Comparison of ENCODE assay signal across 18 cellular contexts in the genomic region with DNA sequence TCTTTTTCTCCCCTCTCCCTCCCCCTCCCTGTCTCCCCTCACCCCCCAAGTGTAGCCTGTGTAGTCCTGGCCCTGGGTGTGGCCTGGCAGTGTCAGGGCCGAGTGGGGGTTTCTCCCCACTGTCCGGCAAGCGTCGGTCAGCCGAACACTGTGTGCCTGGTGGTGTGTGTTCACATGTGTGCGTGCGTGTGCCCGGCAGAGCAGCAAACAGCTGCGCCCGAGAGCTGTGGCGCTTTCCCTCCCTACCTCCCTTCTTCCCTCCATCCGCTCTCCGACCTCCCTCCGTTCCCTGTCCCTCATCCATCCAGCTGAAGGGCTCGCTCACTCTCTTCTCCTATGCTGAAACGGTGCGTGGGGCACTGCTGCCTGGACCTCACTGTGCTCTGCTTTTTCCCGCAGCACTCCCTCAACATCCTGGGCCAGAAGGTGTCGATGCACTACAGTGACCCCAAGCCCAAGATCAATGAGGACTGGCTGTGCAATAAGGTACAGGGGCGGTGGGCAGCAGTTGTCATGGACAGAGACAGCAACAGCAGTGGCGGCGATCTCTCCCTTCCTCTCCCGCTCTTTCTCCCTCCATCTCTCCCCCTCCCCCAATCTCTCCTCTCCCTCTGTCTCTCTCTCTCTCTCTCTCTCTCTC. TPM values are rescaled to one million over a fixed set of nuclear protein-coding genes. Genes with fewer than 3 reads are reported as not detected.
DNase-seq lines count a peak whose midpoint lies in the region; ATAC-seq, FAIRE-seq and TF ChIP-seq lines count a peak whose summit lies in the region.
"Had no signal": no experiment of that assay in that cellular context is flagged by ENCODE, and none has a peak within 500 bp of the region (broad histone marks: within the 10 kb centered on the region; RNA-seq: fewer than 3 reads in every experiment).

No MANE protein-coding gene starts in this region.

- BruUV-seq in K562 (replicated peaks; lab: Mats Ljungman, UMichigan) = no TSS peak

- H3K27ac ChIP-seq in left ventricle myocardium inferior (replicated peaks) (no peak overlapping the region), K562 (ENCODE audit: extremely low read depth, low read depth, low read length) (no peak overlapping the region), neuronal stem cell (replicated peaks; ENCODE audit: low read length) (no peak overlapping the region), suprapubic skin (no peak overlapping the region)
- H3K27ac ChIP-seq: C4-2B had no signal

- H3K79me1 ChIP-seq in neuronal stem cell (ENCODE audit: low read depth, low read length) = peaks cover 3% of the 10 kb centered on the region

- in situ Hi-C loops in K562 (cut with MboI) = no loop called here

- H2AFZ ChIP-seq in K562 (ENCODE audit: low read depth, low read length) (no peak overlapping the region), neuronal stem cell (ENCODE audit: low read length) (no peak overlapping the region)
- H2AFZ ChIP-seq: GM23338 had no signal

- H3K4me3 ChIP-seq in left ventricle myocardium inferior (no peak overlapping the region), K562 (no peak overlapping the region), neuronal stem cell (ENCODE audit: low read length in 2 of 2) (no peak overlapping the region), suprapubic skin (no peak overlapping the region)
- H3K4me3 ChIP-seq: GM23338, MG63 had no signal

- no peak overlapping the region for H3K14ac ChIP-seq in neuronal stem cell (ENCODE audit: low read length)

- TF ChIP-seq POLR2A in K562 (conservative IDR thresholded peaks at IDR 0.05) = no peak
- TF ChIP-seq POLR2A in suprapubic skin (IDR thresholded peaks at IDR 0.05) = no peak

- no peak overlapping the region for H2BK120ac ChIP-seq in neuronal stem cell (ENCODE audit: low read depth, low read length)

- H3K9me3 ChIP-seq in left ventricle myocardium inferior (replicated peaks) (no peaks in the 10 kb centered on the region), K562 (replicated peaks; ENCODE audit: control insufficient read depth, insufficient read depth, low read depth, low read length) (no peaks in the 10 kb centered on the region), neuronal stem cell (replicated peaks in 1 of 2; ENCODE audit: control insufficient read depth in 2 of 2, insufficient read depth in 1 of 2, low read depth in 1 of 2, low read length in 2 of 2) (no peaks in the 10 kb centered on the region), suprapubic skin (no peaks in the 10 kb centered on the region)
- H3K9me3 ChIP-seq: MG63 had no signal

- H3K4me2 ChIP-seq in K562 (ENCODE audit: insufficient read depth, low read length) (no peak overlapping the region), neuronal stem cell (ENCODE audit: insufficient read depth, low read length, poor library complexity, severe bottlenecking) (no peak overlapping the region)
- H3K4me2 ChIP-seq: GM23338 had no signal

- H2BK5ac ChIP-seq in neuronal stem cell (ENCODE audit: low read length) = no peak overlapping the region

- no peak for ATAC-seq in left cardiac atrium
- no peak for ATAC-seq in K562
- ATAC-seq in HG02642 (IDR thresholded peaks at IDR 0.05; ENCODE audit: poor library complexity, unreplicated experiment) = no peak
- ATAC-seq: GM23338 had no signal

- TF ChIP-seq EP300 in K562 (IDR thresholded peaks at IDR 0.05; ENCODE audit: low read length) (no peak), suprapubic skin (IDR thresholded peaks at IDR 0.05) (no peak)

- no peak overlapping the region for H3K4ac ChIP-seq in neuronal stem cell (ENCODE audit: low read length)

- H3K18ac ChIP-seq in neuronal stem cell (ENCODE audit: low read length) = no peak overlapping the region

- no peak overlapping the region for H2AK5ac ChIP-seq in neuronal stem cell (ENCODE audit: low read depth, low read length)

- no peak for TF ChIP-seq CTCF in left ventricle myocardium inferior (IDR thresholded peaks at IDR 0.05; ENCODE audit: borderline replicate concordance)
- no peak for TF ChIP-seq CTCF in K562 (IDR thresholded peaks at IDR 0.05 in 2 of 3, conservative IDR thresholded peaks at IDR 0.05 in 1 of 3; ENCODE audit: insufficient read depth in 2 of 3, low read depth in 1 of 3, low read length in 3 of 3)
- TF ChIP-seq CTCF in suprapubic skin (IDR thresholded peaks at IDR 0.05) = no peak

- H3K27me3 ChIP-seq in left ventricle myocardium inferior (ENCODE audit: low read depth) = no peaks in the 10 kb centered on the region
- H3K27me3 ChIP-seq in K562 (ENCODE audit: control insufficient read depth in 2 of 2, insufficient read depth in 2 of 2, low read length in 2 of 2) = no peaks in the 10 kb centered on the region
- peaks cover 0 to 70% (median 0%) of the 10 kb centered on the region in 3 experiments for H3K27me3 ChIP-seq in neuronal stem cell (ENCODE audit: control insufficient read depth in 3 of 3, insufficient read depth in 3 of 3, low read depth in 1 of 3, low read length in 3 of 3)
- no peaks in the 10 kb centered on the region for H3K27me3 ChIP-seq in suprapubic skin
- H3K27me3 ChIP-seq: MG63 had no signal

- no peak overlapping the region for H2BK12ac ChIP-seq in neuronal stem cell (ENCODE audit: low read length)

- POLR2A ChIA-PET in K562 (lab: Yijun Ruan, JAX) = no interaction called here

- no peak overlapping the region for H3K23ac ChIP-seq in neuronal stem cell (ENCODE audit: low read depth, low read length, poor library complexity)

- H3K4me1 ChIP-seq in left ventricle myocardium inferior = peaks cover 4% of the 10 kb centered on the region
- no peaks in the 10 kb centered on the region; a peak in 1 of 5 replicates for H3K4me1 ChIP-seq in K562 (replicated peaks in 1 of 2; ENCODE audit: control insufficient read depth in 2 of 2, insufficient read depth in 2 of 2, low read length in 2 of 2)
- no peaks in the 10 kb centered on the region for H3K4me1 ChIP-seq in neuronal stem cell (ENCODE audit: control insufficient read depth in 2 of 2, insufficient read depth in 1 of 2, low read depth in 1 of 2, low read length in 2 of 2)
- H3K4me1 ChIP-seq in suprapubic skin = peaks cover 4% of the 10 kb centered on the region

- H4K8ac ChIP-seq in neuronal stem cell (ENCODE audit: low read depth, low read length) = no peak overlapping the region

- intact Hi-C loops in left cardiac atrium (cut with DNase I) = no loop called here
- intact Hi-C loops in left ventricle myocardium inferior (cut with micrococcal nuclease) = no loop called here
- intact Hi-C loops in K562 (cut with micrococcal nuclease) = no loop called here

- H3K79me2 ChIP-seq in K562 (ENCODE audit: control insufficient read depth, insufficient read depth, low read length) = no peaks in the 10 kb centered on the region

- no peak for FAIRE-seq in K562 (lab: Jason Lieb, UNC)
- FAIRE-seq: GM12891 had no signal

- no peaks in the 10 kb centered on the region for H3K9me1 ChIP-seq in K562 (ENCODE audit: control insufficient read depth, insufficient read depth, low read length)

- no peak overlapping the region; a peak in 1 of 4 replicates for H3K9ac ChIP-seq in K562 (ENCODE audit: insufficient read depth in 1 of 2, low read depth in 2 of 2, low read length in 2 of 2)
- peak overlapping the region; percentile 21 for H3K9ac ChIP-seq in neuronal stem cell (ENCODE audit: low read depth, low read length, poor library complexity)

- H2BK15ac ChIP-seq in neuronal stem cell (ENCODE audit: low read length) = no peak overlapping the region

- peaks cover 4% of the 10 kb centered on the region; the same call in 1 of the 2 replicates for H4K20me1 ChIP-seq in K562 (replicated peaks; ENCODE audit: control insufficient read depth, insufficient read depth, low read length)

- no peak overlapping the region for H4K91ac ChIP-seq in neuronal stem cell (ENCODE audit: low read depth, low read length, poor library complexity)

- H3K36me3 ChIP-seq in left ventricle myocardium inferior (peaks cover 41% of the 10 kb centered on the region), K562 (ENCODE audit: control insufficient read depth, insufficient read depth, low read length) (peaks cover 86% of the 10 kb centered on the region; the same call in 2 of the 3 replicates), neuronal stem cell (replicated peaks in 1 of 2; ENCODE audit: control insufficient read depth in 2 of 2, insufficient read depth in 2 of 2, low read length in 2 of 2) (peaks cover 41 to 95% of the 10 kb centered on the region in 2 donors), suprapubic skin (peaks cover 71% of the 10 kb centered on the region)

- no peak for TF ChIP-seq RAD21 in K562 (CRISPR knock-in tag; conservative IDR thresholded peaks at IDR 0.05 in 1 of 2, IDR thresholded peaks at IDR 0.05 in 1 of 2)

- DNase-seq in left cardiac atrium (peak; percentile 13), left ventricle myocardium inferior (no peak), K562 (ENCODE audit: extremely low read depth in 1 of 4, low spot score in 3 of 4) (no peak), neuronal stem cell (ENCODE audit: low spot score) (no peak), suprapubic skin (ENCODE audit: low spot score in 2 of 2) (peak; percentile 4 to 38), iPS-NIHi7 (ENCODE audit: extremely low spot score) (no peak)
- no peak for DNase-seq in stimulated activated CD8-positive, alpha-beta memory T cell treated with anti-CD3 and anti-CD28 coated beads, Interleukin-4, amount 100 ng/mL, for 48 hours
- DNase-seq: GF-D8, Karpas-422, MG63, NCI-H1930, NCI-H446, RPMI8226, SIG-M5 had no signal

- WGBS in K562 (ENCODE audit: insufficient coverage, low coverage, missing lambda C conversion rate) = 94% methylated on average over 10 of the region's 23 CpGs
- no CpG with 5 or more reads among the region's 23 CpGs for WGBS in neuronal stem cell (ENCODE audit: extremely low coverage in 2 of 2, insufficient read length in 2 of 2, insufficient replicate concordance in 1 of 2), 2 donors
- WGBS in suprapubic skin = 80% methylated on average over 23 of the region's 23 CpGs

- CTCF ChIA-PET in K562 (lab: Yijun Ruan, JAX; ENCODE audit: low intra/inter-chr PET ratio) = no interaction called here

RNA-seq across cellular contexts. Expression of a gene that starts 17.4 kb away (rescaled TPM):
- total RNA-seq in left cardiac atrium = 100 to 1,000 TPM; 101 to 132 TPM
- 99.8 TPM for total RNA-seq in left ventricle myocardium inferior
- 100 and 166 TPM in 2 replicates for total RNA-seq in K562 (2011; cell fraction: chromatin; rRNA removed; ENCODE audit: low replicate concordance)
- 84.0 and 85.6 TPM in 2 replicates for total RNA-seq in K562 (2011; cell fraction: nucleolus; rRNA removed)
- total RNA-seq in K562 (2011; cell fraction: nucleoplasm; rRNA removed) = 103 and 130 TPM in 2 replicates
- total RNA-seq in K562 (2014; rRNA removed) = 96.0 and 125 TPM in 2 replicates
- 28.0 and 32.5 TPM in 2 replicates for total RNA-seq in K562 (2014; rRNA removed; fragmentation: Illumina TruSeq; extraction: Trizol)
- 52.2 and 57.8 TPM in 2 replicates for total RNA-seq in K562 (2015; rRNA removed; fragmentation: Illumina TruSeq; extraction: Trizol)
- total RNA-seq in K562 (2021) = 174 TPM in 2 replicates
- polyA plus RNA-seq in K562 (2011; rRNA removed) = 93.6 and 129 TPM in 2 replicates
- polyA plus RNA-seq in K562 (2011; cell fraction: cytosol; rRNA removed) = 107 and 204 TPM in 2 replicates
- polyA plus RNA-seq in K562 (2011; cell fraction: nucleus; rRNA removed) = 107 and 144 TPM in 2 replicates
- polyA plus RNA-seq in K562 (2012) = 139 and 174 TPM in 2 replicates
- polyA plus RNA-seq in K562 (2014; fragmentation: Illumina TruSeq; extraction: Trizol) = 130 and 136 TPM in 2 replicates
- polyA plus RNA-seq in K562 (2014; fragmentation: Nextera tagmentation; extraction: Ambion mirVana) = 10 to 100 TPM; 32.0 to 40.1 TPM
- polyA plus RNA-seq in K562 (2014; rRNA removed) = 103 and 109 TPM in 2 replicates
- 91.5 and 109 TPM in 2 replicates for polyA minus RNA-seq in K562 (2011; rRNA and poly(A)+ RNA removed)
- 93.2 and 101 TPM in 2 replicates for polyA minus RNA-seq in K562 (2011; cell fraction: cytosol; rRNA and poly(A)+ RNA removed)
- 27.5 and 38.9 TPM in 2 replicates for polyA minus RNA-seq in K562 (2011; cell fraction: nucleus; rRNA and poly(A)+ RNA removed)
- 139 TPM for polyA plus RNA-seq in neuronal stem cell (2013, experiment 1 of 2)
- 137 TPM for polyA plus RNA-seq in neuronal stem cell (2013, experiment 2 of 2)
- 100 to 1,000 TPM; 146 to 186 (median 157) TPM for total RNA-seq in suprapubic skin

RNA-seq across cellular contexts. Expression of a gene that starts 31.2 kb away (rescaled TPM):
- total RNA-seq in left cardiac atrium (10 to 100 TPM; 22.1 to 23.9 TPM), left ventricle myocardium inferior (27.8 TPM), K562 (2014; rRNA removed) (46.0 and 62.7 TPM in 2 replicates), K562 (2014; rRNA removed; fragmentation: Illumina TruSeq; extraction: Trizol) (13.1 and 16.4 TPM in 2 replicates), K562 (2015; rRNA removed; fragmentation: Illumina TruSeq; extraction: Trizol) (33.1 and 35.2 TPM in 2 replicates), K562 (2021) (58.7 and 61.7 TPM in 2 replicates), suprapubic skin (10 to 100 TPM; 27.9 to 33.1 (median 30.2) TPM)
- 19.7 and 48.8 TPM in 2 replicates for total RNA-seq in K562 (2011; cell fraction: chromatin; rRNA removed; ENCODE audit: low replicate concordance)
- total RNA-seq in K562 (2011; cell fraction: nucleolus; rRNA removed) = 34.1 and 39.4 TPM in 2 replicates
- total RNA-seq in K562 (2011; cell fraction: nucleoplasm; rRNA removed) = 16.6 and 23.2 TPM in 2 replicates
- polyA plus RNA-seq in K562 (2011; rRNA removed) (14.8 and 21.9 TPM in 2 replicates), K562 (2014; fragmentation: Illumina TruSeq; extraction: Trizol) (31.5 and 46.3 TPM in 2 replicates), K562 (2014; fragmentation: Nextera tagmentation; extraction: Ambion mirVana) (1 to 10 TPM; 1.1 to 1.7 TPM), K562 (2014; rRNA removed) (35.6 and 37.8 TPM in 2 replicates)
- polyA plus RNA-seq in K562 (2011; cell fraction: cytosol; rRNA removed) = 22.9 and 36.9 TPM in 2 replicates
- polyA plus RNA-seq in K562 (2011; cell fraction: nucleus; rRNA removed) = 52.5 and 71.2 TPM in 2 replicates
- 40.7 and 44.4 TPM in 2 replicates for polyA plus RNA-seq in K562 (2012)
- 12.3 and 14.7 TPM in 2 replicates for polyA minus RNA-seq in K562 (2011; rRNA and poly(A)+ RNA removed)
- polyA minus RNA-seq in K562 (2011; cell fraction: cytosol; rRNA and poly(A)+ RNA removed) = 27.4 and 41.7 TPM in 2 replicates
- 14.8 and 16.9 TPM in 2 replicates for polyA minus RNA-seq in K562 (2011; cell fraction: nucleus; rRNA and poly(A)+ RNA removed)
- 45.7 TPM for polyA plus RNA-seq in neuronal stem cell (2013, experiment 1 of 2)
- 43.8 TPM for polyA plus RNA-seq in neuronal stem cell (2013, experiment 2 of 2)

RNA-seq across cellular contexts. Expression of a gene that starts 31.7 kb away (rescaled TPM):
- total RNA-seq in left cardiac atrium (100 to 1,000 TPM; 137 to 138 TPM), left ventricle myocardium inferior (171 TPM), K562 (2014; rRNA removed) (269 and 323 TPM in 2 replicates), K562 (2014; rRNA removed; fragmentation: Illumina TruSeq; extraction: Trizol) (66.0 and 86.8 TPM in 2 replicates), K562 (2015; rRNA removed; fragmentation: Illumina TruSeq; extraction: Trizol) (114 and 138 TPM in 2 replicates), K562 (2021) (155 and 165 TPM in 2 replicates), suprapubic skin (10 to 100 TPM; 28.0 to 67.3 (median 51.7) TPM)
- total RNA-seq in K562 (2011; cell fraction: chromatin; rRNA removed; ENCODE audit: low replicate concordance) = 11.5 and 28.0 TPM in 2 replicates
- 97.4 and 105 TPM in 2 replicates for total RNA-seq in K562 (2011; cell fraction: nucleolus; rRNA removed)
- 50.7 and 57.9 TPM in 2 replicates for total RNA-seq in K562 (2011; cell fraction: nucleoplasm; rRNA removed)
- polyA plus RNA-seq in K562 (2011; rRNA removed) (67.4 and 95.1 TPM in 2 replicates), K562 (2014; fragmentation: Illumina TruSeq; extraction: Trizol) (71.5 and 114 TPM in 2 replicates), K562 (2014; fragmentation: Nextera tagmentation; extraction: Ambion mirVana) (10 to 100 TPM; 20.9 to 48.3 TPM), K562 (2014; rRNA removed) (176 and 220 TPM in 2 replicates)
- 123 and 167 TPM in 2 replicates for polyA plus RNA-seq in K562 (2011; cell fraction: cytosol; rRNA removed)
- polyA plus RNA-seq in K562 (2011; cell fraction: nucleus; rRNA removed) = 43.4 and 47.8 TPM in 2 replicates
- 134 and 148 TPM in 2 replicates for polyA plus RNA-seq in K562 (2012)
- polyA minus RNA-seq in K562 (2011; rRNA and poly(A)+ RNA removed) = 57.2 and 61.3 TPM in 2 replicates
- polyA minus RNA-seq in K562 (2011; cell fraction: cytosol; rRNA and poly(A)+ RNA removed) = 44.3 and 47.8 TPM in 2 replicates
- polyA minus RNA-seq in K562 (2011; cell fraction: nucleus; rRNA and poly(A)+ RNA removed) = 10.2 and 18.4 TPM in 2 replicates
- 136 TPM for polyA plus RNA-seq in neuronal stem cell (2013, experiment 1 of 2)
- 138 TPM for polyA plus RNA-seq in neuronal stem cell (2013, experiment 2 of 2)

RNA-seq across cellular contexts. Expression of a gene that starts 42.3 kb away (rescaled TPM):
- 100 to 1,000 TPM; 109 to 132 TPM for total RNA-seq in left cardiac atrium
- total RNA-seq in left ventricle myocardium inferior = 120 TPM
- total RNA-seq in K562 (2011; cell fraction: chromatin; rRNA removed; ENCODE audit: low replicate concordance) = 89.8 and 211 TPM in 2 replicates
- total RNA-seq in K562 (2011; cell fraction: nucleolus; rRNA removed) = 119 and 125 TPM in 2 replicates
- total RNA-seq in K562 (2011; cell fraction: nucleoplasm; rRNA removed) = 113 and 130 TPM in 2 replicates
- 50.7 and 68.5 TPM in 2 replicates for total RNA-seq in K562 (2014; rRNA removed)
- 34.9 and 45.4 TPM in 2 replicates for total RNA-seq in K562 (2014; rRNA removed; fragmentation: Illumina TruSeq; extraction: Trizol)
- total RNA-seq in K562 (2015; rRNA removed; fragmentation: Illumina TruSeq; extraction: Trizol) = 57.5 and 60.7 TPM in 2 replicates
- total RNA-seq in K562 (2021) = 89.4 and 97.2 TPM in 2 replicates
- 78.1 and 104 TPM in 2 replicates for polyA plus RNA-seq in K562 (2011; rRNA removed)
- polyA plus RNA-seq in K562 (2011; cell fraction: cytosol; rRNA removed) = 134 and 154 TPM in 2 replicates
- polyA plus RNA-seq in K562 (2011; cell fraction: nucleus; rRNA removed) = 448 and 526 TPM in 2 replicates
- 84.2 and 89.4 TPM in 2 replicates for polyA plus RNA-seq in K562 (2012)
- polyA plus RNA-seq in K562 (2014; fragmentation: Illumina TruSeq; extraction: Trizol) = 86.0 and 104 TPM in 2 replicates
- polyA plus RNA-seq in K562 (2014; fragmentation: Nextera tagmentation; extraction: Ambion mirVana) = 1 to 10 TPM; 3.9 to 5.4 TPM
- 79.7 and 90.9 TPM in 2 replicates for polyA plus RNA-seq in K562 (2014; rRNA removed)
- polyA minus RNA-seq in K562 (2011; rRNA and poly(A)+ RNA removed) = 61.2 and 77.6 TPM in 2 replicates
- 72.5 and 107 TPM in 2 replicates for polyA minus RNA-seq in K562 (2011; cell fraction: cytosol; rRNA and poly(A)+ RNA removed)
- 63.5 and 70.4 TPM in 2 replicates for polyA minus RNA-seq in K562 (2011; cell fraction: nucleus; rRNA and poly(A)+ RNA removed)
- 136 TPM for polyA plus RNA-seq in neuronal stem cell (2013, experiment 1 of 2)
- 138 TPM for polyA plus RNA-seq in neuronal stem cell (2013, experiment 2 of 2)
- total RNA-seq in suprapubic skin = 10 to 100 TPM; 70.5 to 90.1 (median 88.0) TPM

RNA-seq across cellular contexts. Expression of a gene that starts 56.6 kb away (rescaled TPM):
- total RNA-seq in left cardiac atrium (10 to 100 TPM; 42.0 to 60.8 TPM), left ventricle myocardium inferior (42.2 TPM), K562 (2014; rRNA removed) (13.8 and 15.1 TPM in 2 replicates), K562 (2014; rRNA removed; fragmentation: Illumina TruSeq; extraction: Trizol) (8.4 and 9.0 TPM in 2 replicates), K562 (2015; rRNA removed; fragmentation: Illumina TruSeq; extraction: Trizol) (11.7 and 11.9 TPM in 2 replicates), K562 (2021) (27.4 and 29.0 TPM in 2 replicates), suprapubic skin (10 to 100 TPM; 15.4 to 28.3 (median 20.9) TPM)
- total RNA-seq in K562 (2011; cell fraction: chromatin; rRNA removed; ENCODE audit: low replicate concordance) = 40.9 and 111 TPM in 2 replicates
- 39.0 and 45.0 TPM in 2 replicates for total RNA-seq in K562 (2011; cell fraction: nucleolus; rRNA removed)
- 38.4 and 40.7 TPM in 2 replicates for total RNA-seq in K562 (2011; cell fraction: nucleoplasm; rRNA removed)
- polyA plus RNA-seq in K562 (2011; rRNA removed) (9.2 and 20.7 TPM in 2 replicates), K562 (2014; fragmentation: Illumina TruSeq; extraction: Trizol) (18.4 and 21.3 TPM in 2 replicates), K562 (2014; fragmentation: Nextera tagmentation; extraction: Ambion mirVana) (1 to 10 TPM; 2.5 to 5.0 TPM), K562 (2014; rRNA removed) (10.1 and 12.1 TPM in 2 replicates)
- polyA plus RNA-seq in K562 (2011; cell fraction: cytosol; rRNA removed) = 7.9 and 11.2 TPM in 2 replicates
- polyA plus RNA-seq in K562 (2011; cell fraction: nucleus; rRNA removed) = 62.9 and 72.4 TPM in 2 replicates
- 32.1 and 37.3 TPM in 2 replicates for polyA plus RNA-seq in K562 (2012)
- 26.8 and 31.8 TPM in 2 replicates for polyA minus RNA-seq in K562 (2011; rRNA and poly(A)+ RNA removed)
- polyA minus RNA-seq in K562 (2011; cell fraction: cytosol; rRNA and poly(A)+ RNA removed) = 22.3 and 32.7 TPM in 2 replicates
- polyA minus RNA-seq in K562 (2011; cell fraction: nucleus; rRNA and poly(A)+ RNA removed) = 24.2 and 33.0 TPM in 2 replicates
- 78.8 TPM for polyA plus RNA-seq in neuronal stem cell (2013, experiment 1 of 2)
- 73.4 TPM for polyA plus RNA-seq in neuronal stem cell (2013, experiment 2 of 2)

Comparison
In these comparisons a context has a peak if more than half of its experiments do, and no peak if none do; other contexts are left out.
1. DNase-seq: peak in left cardiac atrium (single experiment) and suprapubic skin (2 of 2); none in left ventricle myocardium inferior (single experiment), K562 (0 of 4), neuronal stem cell (single experiment), iPS-NIHi7 (single experiment) and stimulated activated CD8-positive, alpha-beta memory T cell treated with anti-CD3 and anti-CD28 coated beads, Interleukin-4, amount 100 ng/mL, for 48 hours (single experiment).